ENCODE assay signal across 14 cellular contexts in genomic region chr1:3906672-3907020, GRCh38.
"Had no signal": no experiment of that assay in that cellular context is flagged by ENCODE, and none has a peak within 500 bp of the region (broad histone marks: within the 10 kb centered on the region; RNA-seq: fewer than 3 reads in every experiment).

No MANE protein-coding gene starts in this region.

- DNase-seq: effector memory CD8-positive, alpha-beta T cell; gastrocnemius medialis; left cardiac atrium; left ventricle myocardium inferior; naive thymus-derived CD4-positive, alpha-beta T cell; stimulated activated naive CD4-positive, alpha-beta T cell; stomach; transverse colon had no signal

- H3K36me3 ChIP-seq: esophagus muscularis mucosa, gastrocnemius medialis, left ventricle myocardium inferior, neutrophil, stomach, thoracic aorta, transverse colon had no signal

- ATAC-seq: effector memory CD8-positive, alpha-beta T cell; gastrocnemius medialis; left cardiac atrium; naive thymus-derived CD4-positive, alpha-beta T cell; sciatic nerve had no signal

- H3K9me3 ChIP-seq: esophagus muscularis mucosa, gastrocnemius medialis, left ventricle myocardium inferior, neutrophil, stomach, thoracic aorta, transverse colon had no signal

- H3K4me3 ChIP-seq: esophagus muscularis mucosa, gastrocnemius medialis, left ventricle myocardium inferior, skin epidermis, stomach, thoracic aorta, transverse colon had no signal

- H3K27me3 ChIP-seq: transverse colon had no signal

- H3K27ac ChIP-seq: epithelial cell of prostate, esophagus muscularis mucosa, gastrocnemius medialis, left ventricle myocardium inferior, neutrophil, skin epidermis, stomach, thoracic aorta, transverse colon had no signal
